In genomic region chr16:85843471-85844168, GRCh38 we compare ENCODE assay signal across 16 cellular contexts. TPM values are rescaled to one million over a fixed set of nuclear protein-coding genes. Genes with fewer than 3 reads are reported as not detected.
DNase-seq lines count a peak whose midpoint lies in the region; ATAC-seq and TF ChIP-seq lines count a peak whose summit lies in the region.
"Had no signal": no experiment of that assay in that cellular context is flagged by ENCODE, and none has a peak within 500 bp of the region (broad histone marks: within the 10 kb centered on the region; RNA-seq: fewer than 3 reads in every experiment).

No MANE protein-coding gene starts in this region.

- no peak overlapping the region for H3K14ac ChIP-seq in neuronal stem cell (ENCODE audit: low read length)

- H3K79me1 ChIP-seq in neuronal stem cell (ENCODE audit: low read depth, low read length): no peaks in the 10 kb centered on the region

- no peaks in the 10 kb centered on the region for H3K9me3 Mint-ChIP-seq in natural killer cell treated with Interleukin-12 subunit alpha and Interleukin-12 subunit beta and Interleukin-15 and Interleukin-18, amount 100 ng/mL, for 72 hours
- no peaks in the 10 kb centered on the region for H3K9me3 Mint-ChIP-seq in natural killer cell
- peaks cover 6% of the 10 kb centered on the region for H3K9me3 Mint-ChIP-seq in chondrocyte (ENCODE audit: low read depth)
- H3K9me3 Mint-ChIP-seq in Caco-2 (ENCODE audit: unreplicated experiment): peaks cover 17% of the 10 kb centered on the region
- H3K9me3 Mint-ChIP-seq: CD4-positive, alpha-beta T cell; H9 had no signal

- peak overlapping the region; percentile 45 for H2AK5ac ChIP-seq in neuronal stem cell (ENCODE audit: low read depth, low read length)

- peaks cover 0 to 26% (median 0%) of the 10 kb centered on the region in 3 experiments for H3K27me3 ChIP-seq in neuronal stem cell (ENCODE audit: control insufficient read depth in 3 of 3, insufficient read depth in 3 of 3, low read depth in 1 of 3, low read length in 3 of 3)
- no peaks in the 10 kb centered on the region for H3K27me3 ChIP-seq in aorta (ENCODE audit: control insufficient read depth in 1 of 2, insufficient read depth in 2 of 2, low read length in 1 of 2)
- H3K27me3 ChIP-seq in Caco-2 (replicated peaks; ENCODE audit: control insufficient read depth, insufficient read depth, low read length): no peaks in the 10 kb centered on the region

- no peak overlapping the region for H3K4me2 ChIP-seq in neuronal stem cell (ENCODE audit: insufficient read depth, low read length, poor library complexity, severe bottlenecking)

- DNase-seq in natural killer cell treated with Interleukin-12 subunit alpha and Interleukin-12 subunit beta and Interleukin-15 and Interleukin-18, amount 100 ng/mL, for 72 hours (ENCODE audit: low spot score): peak; percentile 37
- DNase-seq in natural killer cell (no peak), chondrocyte (ENCODE audit: low spot score) (peak; percentile 56), neuronal stem cell (ENCODE audit: low spot score) (no peak), aorta (peak; percentile 5 to 52), Caco-2 (no peak), mucosa of gallbladder (ENCODE audit: low spot score) (no peak), DMS114 treated with DMSO at 0.1 percent for 48 hours (lab: John Stamatoyannopoulos, UW; ENCODE audit: unreplicated experiment) (no peak)
- DNase-seq: C1 segment of cervical spinal cord; CD4-positive, alpha-beta T cell; DMS79 treated with DMSO at 0.1 percent for 48 hours; GOT3; H9 had no signal

- H2AFZ ChIP-seq in neuronal stem cell (ENCODE audit: low read length): no peak overlapping the region

- H3K36me3 Mint-ChIP-seq in natural killer cell treated with Interleukin-12 subunit alpha and Interleukin-12 subunit beta and Interleukin-15 and Interleukin-18, amount 100 ng/mL, for 72 hours: no peaks in the 10 kb centered on the region
- H3K36me3 Mint-ChIP-seq in natural killer cell: no peaks in the 10 kb centered on the region
- peaks cover 1% of the 10 kb centered on the region for H3K36me3 Mint-ChIP-seq in chondrocyte (ENCODE audit: low read depth)
- peaks cover 7% of the 10 kb centered on the region for H3K36me3 Mint-ChIP-seq in Caco-2 (ENCODE audit: insufficient read depth, unreplicated experiment)

- H3K36me3 ChIP-seq in neuronal stem cell (replicated peaks in 1 of 2; ENCODE audit: control insufficient read depth in 2 of 2, insufficient read depth in 2 of 2, low read length in 2 of 2) (no peaks in the 10 kb centered on the region), aorta (ENCODE audit: control insufficient read depth in 1 of 2, insufficient read depth in 2 of 2, low read length in 1 of 2) (no peaks in the 10 kb centered on the region), Caco-2 (ENCODE audit: control insufficient read depth, insufficient read depth, low read length) (no peaks in the 10 kb centered on the region)

- H3K4me3 ChIP-seq in neuronal stem cell (ENCODE audit: low read length in 2 of 2): no peak overlapping the region
- no peak overlapping the region for H3K4me3 ChIP-seq in aorta (ENCODE audit: low read length in 2 of 2)
- no peak overlapping the region for H3K4me3 ChIP-seq in Caco-2 (ENCODE audit: low read depth, low read length)
- H3K4me3 ChIP-seq: GM12878 had no signal

- no peak overlapping the region for H3K23ac ChIP-seq in neuronal stem cell (ENCODE audit: low read depth, low read length, poor library complexity)

- no peak for TF ChIP-seq CTCF in natural killer cell (IDR thresholded peaks at IDR 0.05)
- no peak for TF ChIP-seq CTCF in chondrocyte (IDR thresholded peaks at IDR 0.05)
- TF ChIP-seq CTCF in Caco-2 (IDR thresholded peaks at IDR 0.05; ENCODE audit: insufficient read depth in 1 of 2, low read depth in 1 of 2, low read length in 1 of 2, severe bottlenecking in 1 of 2, unreplicated experiment in 1 of 2): no peak

- H2BK120ac ChIP-seq in neuronal stem cell (ENCODE audit: low read depth, low read length): no peak overlapping the region

- H2BK12ac ChIP-seq in neuronal stem cell (ENCODE audit: low read length): no peak overlapping the region

- H2BK5ac ChIP-seq in neuronal stem cell (ENCODE audit: low read length): no peak overlapping the region

- peak overlapping the region; percentile 12 for H3K9ac ChIP-seq in neuronal stem cell (ENCODE audit: low read depth, low read length, poor library complexity)

- POLR2A ChIA-PET in Caco-2 (lab: Charles Lee): no interaction called here

- H3K18ac ChIP-seq in neuronal stem cell (ENCODE audit: low read length): no peak overlapping the region

- peaks cover 8 to 13% of the 10 kb centered on the region in 2 donors for H3K27me3 Mint-ChIP-seq in natural killer cell treated with Interleukin-12 subunit alpha and Interleukin-12 subunit beta and Interleukin-15 and Interleukin-18, amount 100 ng/mL, for 72 hours
- H3K27me3 Mint-ChIP-seq in natural killer cell (ENCODE audit: low read depth in 2 of 2) (peaks cover 22 to 27% of the 10 kb centered on the region in 2 donors), chondrocyte (ENCODE audit: low read depth) (peaks cover 42% of the 10 kb centered on the region), Caco-2 (ENCODE audit: insufficient read depth, unreplicated experiment) (no peaks in the 10 kb centered on the region)

- H3K4me3 Mint-ChIP-seq in natural killer cell treated with Interleukin-12 subunit alpha and Interleukin-12 subunit beta and Interleukin-15 and Interleukin-18, amount 100 ng/mL, for 72 hours: no peak overlapping the region
- H3K4me3 Mint-ChIP-seq in natural killer cell (no peak overlapping the region), chondrocyte (ENCODE audit: unreplicated experiment) (no peak overlapping the region), Caco-2 (ENCODE audit: unreplicated experiment) (no peak overlapping the region)
- H3K4me3 Mint-ChIP-seq: B cell; CD4-positive, alpha-beta T cell; H9 had no signal

- H3K4me1 Mint-ChIP-seq in natural killer cell treated with Interleukin-12 subunit alpha and Interleukin-12 subunit beta and Interleukin-15 and Interleukin-18, amount 100 ng/mL, for 72 hours (ENCODE audit: low read depth in 2 of 2): peaks cover 11 to 20% of the 10 kb centered on the region in 2 donors
- H3K4me1 Mint-ChIP-seq in natural killer cell (peaks cover 25 to 26% of the 10 kb centered on the region in 2 donors), chondrocyte (ENCODE audit: low read depth) (no peaks in the 10 kb centered on the region), Caco-2 (ENCODE audit: low read depth, unreplicated experiment) (peaks cover 30% of the 10 kb centered on the region)
- H3K4me1 Mint-ChIP-seq: H9 had no signal

- H3K27ac ChIP-seq in neuronal stem cell (replicated peaks; ENCODE audit: low read length) (no peak overlapping the region), aorta (ENCODE audit: low read depth in 1 of 2, low read length in 2 of 2) (no peak overlapping the region)

- no peak overlapping the region for H3K4ac ChIP-seq in neuronal stem cell (ENCODE audit: low read length)

- no peak overlapping the region for H2BK15ac ChIP-seq in neuronal stem cell (ENCODE audit: low read length)

- no peak overlapping the region for H3K27ac Mint-ChIP-seq in natural killer cell treated with Interleukin-12 subunit alpha and Interleukin-12 subunit beta and Interleukin-15 and Interleukin-18, amount 100 ng/mL, for 72 hours
- H3K27ac Mint-ChIP-seq in natural killer cell (no peak overlapping the region), chondrocyte (ENCODE audit: unreplicated experiment) (no peak overlapping the region), Caco-2 (ENCODE audit: unreplicated experiment) (no peak overlapping the region)
- H3K27ac Mint-ChIP-seq: B cell; CD4-positive, alpha-beta T cell; H9 had no signal

- WGBS in neuronal stem cell (ENCODE audit: extremely low coverage in 2 of 2, insufficient read length in 2 of 2, insufficient replicate concordance in 1 of 2), 2 donors: 100% methylated on average over 2 of the region's 11 CpGs; no CpG with 5 or more reads in 1 of the 2 donors
- WGBS in aorta, 2 donors: 91 to 94% methylated on average over 11 of the region's 11 CpGs

- H3K4me1 ChIP-seq in neuronal stem cell (ENCODE audit: control insufficient read depth in 2 of 2, insufficient read depth in 1 of 2, low read depth in 1 of 2, low read length in 2 of 2) (no peaks in the 10 kb centered on the region), aorta (ENCODE audit: control insufficient read depth in 1 of 2, insufficient read depth in 2 of 2, low read length in 2 of 2) (no peaks in the 10 kb centered on the region), Caco-2 (peaks cover 15% of the 10 kb centered on the region)

- H4K8ac ChIP-seq in neuronal stem cell (ENCODE audit: low read depth, low read length): no peak overlapping the region

- no peak overlapping the region for H4K91ac ChIP-seq in neuronal stem cell (ENCODE audit: low read depth, low read length, poor library complexity)

- CTCF ChIA-PET in Caco-2 (lab: Charles Lee): interaction anchor here (1.3 kb wide), 1 partner anchor 22 kb away, joined by 7 read pairs; no protein-coding TSS in a partner anchor

- H3K9me3 ChIP-seq in neuronal stem cell (replicated peaks in 1 of 2; ENCODE audit: control insufficient read depth in 2 of 2, insufficient read depth in 1 of 2, low read depth in 1 of 2, low read length in 2 of 2) (peaks cover 0 to 3% of the 10 kb centered on the region in 2 donors), aorta (ENCODE audit: control insufficient read depth, low read length) (peaks cover 2% of the 10 kb centered on the region), Caco-2 (no peaks in the 10 kb centered on the region)

- ATAC-seq in natural killer cell treated with Interleukin-12 subunit alpha and Interleukin-12 subunit beta and Interleukin-15 and Interleukin-18, amount 100 ng/mL, for 72 hours: no peak
- no peak for ATAC-seq in natural killer cell
- no peak for ATAC-seq in aorta (ENCODE audit: low FRiP score)
- ATAC-seq: GM12878 had no signal

- intact Hi-C loops in natural killer cell (cut with micrococcal nuclease) (no loop called here), aorta (cut with DNase I) (loop anchor here in 1 of 2 donors (5.0 kb wide), 1 partner anchor 189 kb away; no protein-coding TSS in a partner anchor), Caco-2 (cut with micrococcal nuclease; ENCODE audit: unreplicated experiment) (no loop called here)

- no TSS peak for BruUV-seq in Caco-2 (replicated peaks; lab: Mats Ljungman, UMichigan)

RNA-seq across cellular contexts. Expression of gene COX4I1, which starts 44.1 kb away (rescaled TPM):
- total RNA-seq in natural killer cell treated with Interleukin-12 subunit alpha and Interleukin-12 subunit beta and Interleukin-15 and Interleukin-18, amount 100 ng/mL, for 72 hours: 100 to 1,000 TPM; 326 to 345 TPM
- total RNA-seq in natural killer cell (100 to 1,000 TPM; 338 to 422 (median 410) TPM), chondrocyte (341 to 345 TPM (median 344 TPM) in 3 replicates), aorta (100 to 1,000 TPM; 245 to 289 TPM), Caco-2 (2022) (814 and 893 TPM in 2 replicates), mucosa of gallbladder (571 TPM)
- polyA plus RNA-seq in neuronal stem cell (2013, experiment 1 of 2): 874 TPM
- 829 TPM for polyA plus RNA-seq in neuronal stem cell (2013, experiment 2 of 2)
- polyA plus RNA-seq in aorta: 1,000 to 10,000 TPM in 1 of 2 donors, 100 to 1,000 TPM in 1; 549 to 1,007 TPM

RNA-seq across cellular contexts. Expression of gene EMC8, which starts 44.3 kb away (rescaled TPM):
- total RNA-seq in natural killer cell treated with Interleukin-12 subunit alpha and Interleukin-12 subunit beta and Interleukin-15 and Interleukin-18, amount 100 ng/mL, for 72 hours: 10 to 100 TPM; 39.9 to 57.9 TPM
- total RNA-seq in natural killer cell: 10 to 100 TPM; 21.2 to 26.4 (median 24.1) TPM
- 26.3 to 30.1 TPM (median 27.4 TPM) in 3 replicates for total RNA-seq in chondrocyte
- polyA plus RNA-seq in neuronal stem cell (2013, experiment 1 of 2): 25.0 TPM
- 25.5 TPM for polyA plus RNA-seq in neuronal stem cell (2013, experiment 2 of 2)
- total RNA-seq in aorta: 10 to 100 TPM; 18.7 to 19.2 TPM
- 10 to 100 TPM; 14.5 to 23.0 TPM for polyA plus RNA-seq in aorta
- 86.7 and 94.7 TPM in 2 replicates for total RNA-seq in Caco-2 (2022)
- 21.4 TPM for total RNA-seq in mucosa of gallbladder

RNA-seq across cellular contexts. Expression of gene IRF8, which starts 55.3 kb away (rescaled TPM):
- total RNA-seq in natural killer cell treated with Interleukin-12 subunit alpha and Interleukin-12 subunit beta and Interleukin-15 and Interleukin-18, amount 100 ng/mL, for 72 hours: 100 to 1,000 TPM; 198 to 510 TPM
- total RNA-seq in natural killer cell: 100 to 1,000 TPM; 101 to 167 (median 122) TPM
- total RNA-seq in chondrocyte: not detected in 3 replicates
- polyA plus RNA-seq in neuronal stem cell (2013, experiment 1 of 2): 1.3 TPM
- polyA plus RNA-seq in neuronal stem cell (2013, experiment 2 of 2): 1.5 TPM
- 10 to 100 TPM; 12.5 to 25.2 TPM for total RNA-seq in aorta
- polyA plus RNA-seq in aorta: 10 to 100 TPM in 1 of 2 donors, 1 to 10 TPM in 1; 3.7 to 13.3 TPM
- 29.5 and 31.7 TPM in 2 replicates for total RNA-seq in Caco-2 (2022)
- 29.6 TPM for total RNA-seq in mucosa of gallbladder
- total RNA-seq: G401 had no signal

Comparison
In these comparisons a context has a peak if more than half of its experiments do, and no peak if none do; other contexts are left out.
1. DNase-seq: peak in natural killer cell treated with Interleukin-12 subunit alpha and Interleukin-12 subunit beta and Interleukin-15 and Interleukin-18, amount 100 ng/mL, for 72 hours (single experiment), chondrocyte (single experiment) and aorta (2 of 2); none in natural killer cell (single experiment), neuronal stem cell (single experiment), Caco-2 (0 of 2), mucosa of gallbladder (single experiment) and DMS114 treated with DMSO at 0.1 percent for 48 hours (single experiment).
2. RNA of gene IRF8, which starts 55.3 kb away (total RNA-seq): 198 to 510 TPM in natural killer cell treated with Interleukin-12 subunit alpha and Interleukin-12 subunit beta and Interleukin-15 and Interleukin-18, amount 100 ng/mL, for 72 hours, 101 to 167 TPM in natural killer cell, 29.6 TPM in mucosa of gallbladder (single experiment), 29.5 to 31.7 TPM in Caco-2 and 12.5 to 25.2 TPM in aorta; not detected in chondrocyte; every median in the first group is over 10 times any median in the second.